34 cellular contexts compared by ENCODE assay signal in genomic region chr22:28247114-28247513, GRCh38.
A peak's percentile ranks its signal among the peaks of the same experiment; 100 is the strongest.
DNase-seq lines count a peak whose midpoint lies in the region; ATAC-seq and TF ChIP-seq lines count a peak whose summit lies in the region.
"Had no signal": no experiment of that assay in that cellular context is flagged by ENCODE, and none has a peak within 500 bp of the region (broad histone marks: within the 10 kb centered on the region; RNA-seq: fewer than 3 reads in every experiment).

No MANE protein-coding gene starts in this region.

- H3F3A ChIP-seq in SK-N-SH (replicated peaks; ENCODE audit: insufficient read depth): no peaks in the 10 kb centered on the region

- peak in 1 of 2 experiments; percentile 58; a peak in 1 of 4 replicates for TF ChIP-seq EP300 in SK-N-SH (IDR thresholded peaks at IDR 0.05; ENCODE audit: borderline replicate concordance in 1 of 2, low read depth in 1 of 2, low read length in 1 of 2)

- no peaks in the 10 kb centered on the region for H4K20me1 ChIP-seq in SK-N-SH (ENCODE audit: insufficient read depth)

- peaks cover 34 to 51% of the 10 kb centered on the region in 2 experiments; a peak in 3 of 4 replicates for H3K4me1 ChIP-seq in SK-N-SH (ENCODE audit: control insufficient read depth in 1 of 2, insufficient read depth in 2 of 2, low read depth in 1 of 2, low read length in 1 of 2)
- H3K4me1 ChIP-seq: Peyer's patch, spleen had no signal

- no peak for TF ChIP-seq RAD21 in SK-N-SH (IDR thresholded peaks at IDR 0.05; ENCODE audit: low read length)

- POLR2A ChIA-PET in SK-N-SH (lab: Yijun Ruan, JAX): no interaction called here
- POLR2A ChIA-PET in activated CD4-positive, alpha-beta memory T cell treated with anti-CD3 and anti-CD28 coated beads for 36 hours (lab: Charles Lee): no interaction called here

- H3K9ac ChIP-seq in SK-N-SH: no peak overlapping the region

- 72% methylated on average over 4 of the region's 4 CpGs for WGBS in SK-N-SH (ENCODE audit: low lambda C conversion rate)

- no peaks in the 10 kb centered on the region for H3K9me2 ChIP-seq in SK-N-SH

- no peaks in the 10 kb centered on the region for H3K36me3 ChIP-seq in SK-N-SH (replicated peaks in 1 of 2; ENCODE audit: control insufficient read depth in 1 of 2, insufficient read depth in 2 of 2, low read length in 1 of 2)
- H3K36me3 ChIP-seq: pancreas, Peyer's patch, spleen, vagina, WERI-Rb-1 had no signal

- peak overlapping the region; percentile 94 for H3K27ac Mint-ChIP-seq in mesothelial cell of epicardium
- no peak overlapping the region for H3K27ac Mint-ChIP-seq in activated CD4-positive, alpha-beta memory T cell treated with anti-CD3 and anti-CD28 coated beads for 36 hours
- H3K27ac Mint-ChIP-seq: activated naive CD8-positive, alpha-beta T cell; CD4-positive, alpha-beta T cell had no signal

- H3K9me3 ChIP-seq in SK-N-SH: no peaks in the 10 kb centered on the region
- H3K9me3 ChIP-seq: pancreas, Peyer's patch, spleen, testis, vagina had no signal

- TF ChIP-seq CTCF in SK-N-SH (IDR thresholded peaks at IDR 0.05): no peak
- TF ChIP-seq CTCF in mesothelial cell of epicardium (IDR thresholded peaks at IDR 0.05; ENCODE audit: unreplicated experiment): no peak

- H3K4me3 Mint-ChIP-seq in mesothelial cell of epicardium: no peak overlapping the region
- no peak overlapping the region for H3K4me3 Mint-ChIP-seq in activated CD4-positive, alpha-beta memory T cell treated with anti-CD3 and anti-CD28 coated beads for 36 hours
- H3K4me3 Mint-ChIP-seq: activated naive CD8-positive, alpha-beta T cell; CD4-positive, alpha-beta T cell; H9; neural crest cell had no signal

- peaks cover 69% of the 10 kb centered on the region for H3K4me1 Mint-ChIP-seq in mesothelial cell of epicardium
- H3K4me1 Mint-ChIP-seq in activated CD4-positive, alpha-beta memory T cell treated with anti-CD3 and anti-CD28 coated beads for 36 hours (ENCODE audit: low read depth): no peaks in the 10 kb centered on the region

- DNase-seq in AG08395 (ENCODE audit: low spot score) (peak; percentile 57), SK-N-SH (no peak), fibroblast of peridontal ligament (ENCODE audit: extremely low read depth) (peak; percentile 79), mesothelial cell of epicardium (ENCODE audit: low spot score in 2 of 2, unreplicated experiment in 2 of 2) (no peak), GM19238 (ENCODE audit: insufficient read length, low spot score) (no peak), DMS153 (lab: John Stamatoyannopoulos, UW) (no peak)
- DNase-seq in activated CD4-positive, alpha-beta memory T cell treated with anti-CD3 and anti-CD28 coated beads for 36 hours: no peak
- DNase-seq: activated CD4-positive, alpha-beta T cell treated with anti-CD3 and anti-CD28 coated beads for 48 hours; activated effector memory CD4-positive, alpha-beta T cell treated with Interleukin-2 at 50 U/mL for 16 hours; activated T-cell treated with anti-CD3 and anti-CD28 coated beads, Interleukin-2, amount 50 U/mL, for 1 hour; AML-193; CD4-positive, alpha-beta T cell; cortex of kidney; effector memory CD4-positive, alpha-beta T cell; foreskin melanocyte; H9; Karpas-422; NCI-H2029; NCI-H2227 treated with DMSO at 0.1 percent for 48 hours; NCI-H748 treated with DMSO at 0.1 percent for 48 hours; pancreas; Peyer's patch; spleen; stimulated activated CD4-positive, alpha-beta T cell treated with anti-CD3 and anti-CD28 coated beads, Interleukin-2, amount 100 ng/mL, for 24 hours; stimulated activated naive CD8-positive, alpha-beta T cell treated with anti-CD3 and anti-CD28 coated beads, Interleukin-15, Interleukin-2, amounts not matched to agents 100 U/mL and 50 U/mL, for 24 hours; T1000; testis; WERI-Rb-1 had no signal

- no peak overlapping the region for H3K4me3 ChIP-seq in SK-N-SH (ENCODE audit: low read depth in 2 of 2, low read length in 1 of 2)
- H3K4me3 ChIP-seq: pancreas, Peyer's patch, spleen, testis, vagina had no signal

- no peaks in the 10 kb centered on the region for H3K36me3 Mint-ChIP-seq in mesothelial cell of epicardium
- H3K36me3 Mint-ChIP-seq in activated CD4-positive, alpha-beta memory T cell treated with anti-CD3 and anti-CD28 coated beads for 36 hours: no peaks in the 10 kb centered on the region
- H3K36me3 Mint-ChIP-seq: activated naive CD8-positive, alpha-beta T cell had no signal

- CTCF ChIA-PET in SK-N-SH (lab: Yijun Ruan, JAX): interaction anchor here (0.8 to 3.5 kb wide), 4 partner anchors 28 to 194 kb away, joined by 3 to 18 read pairs (median 4); no protein-coding TSS in a partner anchor
- CTCF ChIA-PET in activated CD4-positive, alpha-beta memory T cell treated with anti-CD3 and anti-CD28 coated beads for 36 hours (lab: Charles Lee): no interaction called here

- H3K27ac ChIP-seq in SK-N-SH (ENCODE audit: low read depth in 2 of 2, low read length in 1 of 2): peak overlapping the region; percentile 18 to 88
- H3K27ac ChIP-seq: epithelial cell of prostate, HL-60, pancreas, Peyer's patch, spleen, vagina, WERI-Rb-1 had no signal

- H3K79me2 ChIP-seq in SK-N-SH (ENCODE audit: insufficient read depth): no peaks in the 10 kb centered on the region

- no peak overlapping the region for H3K4me2 ChIP-seq in SK-N-SH

- intact Hi-C loops in activated CD4-positive, alpha-beta memory T cell treated with anti-CD3 and anti-CD28 coated beads for 36 hours (cut with micrococcal nuclease): no loop called here

- no peaks in the 10 kb centered on the region for H3K9me3 Mint-ChIP-seq in mesothelial cell of epicardium
- no peaks in the 10 kb centered on the region for H3K9me3 Mint-ChIP-seq in activated CD4-positive, alpha-beta memory T cell treated with anti-CD3 and anti-CD28 coated beads for 36 hours
- H3K9me3 Mint-ChIP-seq: CD4-positive, alpha-beta T cell; H9; neural crest cell had no signal

- no peaks in the 10 kb centered on the region for H3K27me3 ChIP-seq in SK-N-SH (ENCODE audit: insufficient read depth)
- H3K27me3 ChIP-seq: pancreas, Peyer's patch, spleen, testis, vagina had no signal

- ATAC-seq in GM21360 (IDR thresholded peaks at IDR 0.05; ENCODE audit: unreplicated experiment): no peak
- ATAC-seq: pancreas; stimulated activated naive CD8-positive, alpha-beta T cell treated with anti-CD3 and anti-CD28 coated beads, Interleukin-15, Interleukin-2, amounts not matched to agents 100 U/mL and 50 U/mL, for 24 hours had no signal

- H3K27me3 Mint-ChIP-seq in mesothelial cell of epicardium (ENCODE audit: low read depth): no peaks in the 10 kb centered on the region
- H3K27me3 Mint-ChIP-seq in activated CD4-positive, alpha-beta memory T cell treated with anti-CD3 and anti-CD28 coated beads for 36 hours: peaks cover 8% of the 10 kb centered on the region

- no peak overlapping the region for H2AFZ ChIP-seq in SK-N-SH (ENCODE audit: low read depth)

TF ChIP-seq in SK-N-SH, 30 proteins besides CTCF, POLR2A, EP300 and RAD21:
- no peak for TF ChIP-seq YY1 (IDR thresholded peaks at IDR 0.05; ENCODE audit: low read depth)
- TF ChIP-seq TCF12 (IDR thresholded peaks at IDR 0.05): peak; percentile 26; the same call in 1 of the 2 replicates

Comparison
In these comparisons a context has a peak if more than half of its experiments do, and no peak if none do; other contexts are left out.
1. DNase-seq: peak in AG08395 (single experiment) and fibroblast of peridontal ligament (single experiment); none in SK-N-SH (single experiment), mesothelial cell of epicardium (0 of 2), GM19238 (single experiment), DMS153 (single experiment) and activated CD4-positive, alpha-beta memory T cell treated with anti-CD3 and anti-CD28 coated beads for 36 hours (single experiment).